In the genomic region with DNA sequence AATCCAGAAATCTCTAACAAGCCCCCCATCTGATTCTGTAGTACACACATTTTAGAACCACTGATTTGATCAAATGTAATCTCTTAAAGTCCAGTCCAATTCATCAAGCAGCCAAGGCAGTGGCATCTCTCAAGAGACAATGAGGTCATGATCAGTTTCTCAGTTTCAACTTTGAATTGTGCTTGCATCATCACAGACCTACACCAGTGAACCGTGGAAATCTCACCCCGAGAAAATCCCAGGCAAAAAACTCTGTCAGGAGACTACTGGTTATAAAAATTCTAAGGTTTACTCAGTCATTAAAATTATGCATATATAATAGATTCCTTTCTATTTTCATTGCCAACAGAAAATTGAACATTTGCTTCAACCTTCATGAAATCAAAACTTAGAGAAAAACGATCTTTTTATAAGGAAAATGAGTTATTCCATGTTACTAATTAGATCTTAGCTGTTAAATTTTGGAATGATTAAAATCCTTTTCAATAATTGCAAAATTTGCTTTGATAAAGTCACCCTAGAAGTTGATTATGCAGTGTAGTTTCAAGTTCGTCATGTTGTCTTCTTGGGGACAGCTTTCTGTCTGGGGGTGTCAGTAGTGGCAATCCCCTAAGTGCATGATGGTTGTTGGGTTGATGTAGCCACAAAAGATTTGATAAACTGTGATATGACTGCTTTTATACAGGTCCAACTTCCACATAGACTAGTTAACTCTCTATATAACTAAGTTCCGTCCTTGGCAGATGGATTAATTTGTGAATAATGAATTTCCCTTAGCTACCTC, we compare ENCODE assay signal across 22 cellular contexts.
DNase-seq lines count a peak whose midpoint lies in the region; ATAC-seq and TF ChIP-seq lines count a peak whose summit lies in the region.
"Had no signal": no experiment of that assay in that cellular context is flagged by ENCODE, and none has a peak within 500 bp of the region (broad histone marks: within the 10 kb centered on the region; RNA-seq: fewer than 3 reads in every experiment).

No MANE protein-coding gene starts in this region.

- H3K79me2 ChIP-seq in SK-N-SH (ENCODE audit: insufficient read depth), result no peaks in the 10 kb centered on the region

- H3K27ac Mint-ChIP-seq in glutamatergic neuron (ENCODE audit: unreplicated experiment), result peak overlapping the region; percentile 41
- H3K27ac Mint-ChIP-seq: activated naive CD8-positive, alpha-beta T cell; immature natural killer cell; neural progenitor cell had no signal

- no peak for TF ChIP-seq EP300 in SK-N-SH (IDR thresholded peaks at IDR 0.05; ENCODE audit: borderline replicate concordance in 1 of 2, low read depth in 1 of 2, low read length in 1 of 2)

- TF ChIP-seq RAD21 in SK-N-SH (IDR thresholded peaks at IDR 0.05; ENCODE audit: low read length), result no peak

- H3K36me3 ChIP-seq in SK-N-SH (replicated peaks in 1 of 2; ENCODE audit: control insufficient read depth in 1 of 2, insufficient read depth in 2 of 2, low read length in 1 of 2), result no peaks in the 10 kb centered on the region
- H3K36me3 ChIP-seq: breast epithelium, gastrocnemius medialis, neural progenitor cell, right lobe of liver had no signal

- peaks cover 2% of the 10 kb centered on the region for H3K27me3 Mint-ChIP-seq in glutamatergic neuron (ENCODE audit: unreplicated experiment)
- H3K27me3 Mint-ChIP-seq: activated naive CD8-positive, alpha-beta T cell had no signal

- H3K4me1 ChIP-seq in SK-N-SH (ENCODE audit: control insufficient read depth in 1 of 2, insufficient read depth in 2 of 2, low read depth in 1 of 2, low read length in 1 of 2), result peaks cover 0 to 17% of the 10 kb centered on the region in 2 experiments; a peak in 2 of 4 replicates
- H3K4me1 ChIP-seq: breast epithelium, neural progenitor cell, right lobe of liver had no signal

- no peaks in the 10 kb centered on the region for H3K9me2 ChIP-seq in SK-N-SH

- ATAC-seq in GM19463 (IDR thresholded peaks at IDR 0.05; ENCODE audit: unreplicated experiment) (peak; percentile 63), HG03439 (IDR thresholded peaks at IDR 0.05; ENCODE audit: unreplicated experiment) (peak; percentile 72)
- ATAC-seq: gastrocnemius medialis, right lobe of liver had no signal

- no peak overlapping the region for H3K4me3 ChIP-seq in GM12865 (ENCODE audit: low read depth, low read length)
- no peak overlapping the region for H3K4me3 ChIP-seq in SK-N-SH (ENCODE audit: low read depth in 2 of 2, low read length in 1 of 2)
- H3K4me3 ChIP-seq: breast epithelium, gastrocnemius medialis, neural progenitor cell, right lobe of liver had no signal

- H3K27ac ChIP-seq in SK-N-SH (ENCODE audit: low read depth in 2 of 2, low read length in 1 of 2), result no peak overlapping the region
- H3K27ac ChIP-seq: breast epithelium, gastrocnemius medialis, neural progenitor cell, right lobe of liver had no signal

- POLR2A ChIA-PET in SK-N-SH (lab: Yijun Ruan, JAX), result no interaction called here

- no peaks in the 10 kb centered on the region for H3K27me3 ChIP-seq in SK-N-SH (ENCODE audit: insufficient read depth)
- H3K27me3 ChIP-seq: breast epithelium, gastrocnemius medialis, neural progenitor cell, right lobe of liver had no signal

- H3K4me1 Mint-ChIP-seq in glutamatergic neuron (ENCODE audit: low read depth, unreplicated experiment), result peaks cover 9% of the 10 kb centered on the region
- H3K4me1 Mint-ChIP-seq: immature natural killer cell, neural progenitor cell had no signal

- no peaks in the 10 kb centered on the region for H3K36me3 Mint-ChIP-seq in glutamatergic neuron (ENCODE audit: unreplicated experiment)

- no peak overlapping the region for H3K4me3 Mint-ChIP-seq in glutamatergic neuron (ENCODE audit: unreplicated experiment)
- H3K4me3 Mint-ChIP-seq: activated naive CD8-positive, alpha-beta T cell; immature natural killer cell; neural progenitor cell had no signal

- H3K4me2 ChIP-seq in SK-N-SH, result no peak overlapping the region
- H3K4me2 ChIP-seq: neural progenitor cell had no signal

- no peak for TF ChIP-seq CTCF in GM12865 (IDR thresholded peaks at IDR 0.05; ENCODE audit: insufficient read depth, low read depth, low read length, missing control alignments)
- TF ChIP-seq CTCF in glutamatergic neuron (IDR thresholded peaks at IDR 0.05; ENCODE audit: partially characterized antibody, unreplicated experiment), result no peak
- TF ChIP-seq CTCF in SK-N-SH (IDR thresholded peaks at IDR 0.05), result no peak

- H3K9ac ChIP-seq in SK-N-SH, result no peak overlapping the region
- H3K9ac ChIP-seq: neural progenitor cell had no signal

- H3K9me3 Mint-ChIP-seq in glutamatergic neuron (ENCODE audit: unreplicated experiment), result peaks cover 2% of the 10 kb centered on the region

- CTCF ChIA-PET in SK-N-SH (lab: Yijun Ruan, JAX), result interaction anchor here (1.0 to 3.4 kb wide), 7 partner anchors 10 to 119 kb away, joined by 3 to 28 read pairs (median 4); no protein-coding TSS in a partner anchor

- no peaks in the 10 kb centered on the region for H4K20me1 ChIP-seq in SK-N-SH (ENCODE audit: insufficient read depth)

- 85% methylated on average over 5 of the region's 5 CpGs for WGBS in SK-N-SH (ENCODE audit: low lambda C conversion rate)

- H3K9me3 ChIP-seq in SK-N-SH, result no peaks in the 10 kb centered on the region
- H3K9me3 ChIP-seq: breast epithelium, Caco-2, gastrocnemius medialis, right lobe of liver had no signal

- DNase-seq in GM12865 (ENCODE audit: low read depth) (peak; percentile 52), glutamatergic neuron (no peak), SK-N-SH (no peak), GOT3 (lab: John Stamatoyannopoulos, UW) (no peak), H4 (ENCODE audit: low spot score) (no peak), OCI-M2 (lab: John Stamatoyannopoulos, UW; ENCODE audit: unreplicated experiment) (no peak)
- DNase-seq: activated CD4-positive, CD25-positive, alpha-beta regulatory T cell; Caco-2; effector CD4-positive, alpha-beta T cell; gastrocnemius medialis; immature natural killer cell; mesendoderm; NCI-H1694; right lobe of liver; stimulated activated CD4-positive, alpha-beta T cell treated with anti-CD3 and anti-CD28 coated beads, Interleukin-4, amount 100 ng/mL, for 24 hours; stimulated activated naive CD4-positive, alpha-beta T cell treated with Interleukin-2 at 50 U/mL for 16 hours; T-helper 1 cell had no signal

- peaks cover 2% of the 10 kb centered on the region for H3F3A ChIP-seq in SK-N-SH (replicated peaks; ENCODE audit: insufficient read depth)

- H2AFZ ChIP-seq in SK-N-SH (ENCODE audit: low read depth), result no peak overlapping the region
- H2AFZ ChIP-seq: neural progenitor cell had no signal

TF ChIP-seq in SK-N-SH, 30 proteins besides CTCF, POLR2A, EP300 and RAD21:
- no peak for TF ChIP-seq NRF1 (IDR thresholded peaks at IDR 0.05; ENCODE audit: low read depth, low read length)
- TF ChIP-seq GATA2 (CRISPR knock-in tag; IDR thresholded peaks at IDR 0.05), result no peak
- TF ChIP-seq, protein P1, sequence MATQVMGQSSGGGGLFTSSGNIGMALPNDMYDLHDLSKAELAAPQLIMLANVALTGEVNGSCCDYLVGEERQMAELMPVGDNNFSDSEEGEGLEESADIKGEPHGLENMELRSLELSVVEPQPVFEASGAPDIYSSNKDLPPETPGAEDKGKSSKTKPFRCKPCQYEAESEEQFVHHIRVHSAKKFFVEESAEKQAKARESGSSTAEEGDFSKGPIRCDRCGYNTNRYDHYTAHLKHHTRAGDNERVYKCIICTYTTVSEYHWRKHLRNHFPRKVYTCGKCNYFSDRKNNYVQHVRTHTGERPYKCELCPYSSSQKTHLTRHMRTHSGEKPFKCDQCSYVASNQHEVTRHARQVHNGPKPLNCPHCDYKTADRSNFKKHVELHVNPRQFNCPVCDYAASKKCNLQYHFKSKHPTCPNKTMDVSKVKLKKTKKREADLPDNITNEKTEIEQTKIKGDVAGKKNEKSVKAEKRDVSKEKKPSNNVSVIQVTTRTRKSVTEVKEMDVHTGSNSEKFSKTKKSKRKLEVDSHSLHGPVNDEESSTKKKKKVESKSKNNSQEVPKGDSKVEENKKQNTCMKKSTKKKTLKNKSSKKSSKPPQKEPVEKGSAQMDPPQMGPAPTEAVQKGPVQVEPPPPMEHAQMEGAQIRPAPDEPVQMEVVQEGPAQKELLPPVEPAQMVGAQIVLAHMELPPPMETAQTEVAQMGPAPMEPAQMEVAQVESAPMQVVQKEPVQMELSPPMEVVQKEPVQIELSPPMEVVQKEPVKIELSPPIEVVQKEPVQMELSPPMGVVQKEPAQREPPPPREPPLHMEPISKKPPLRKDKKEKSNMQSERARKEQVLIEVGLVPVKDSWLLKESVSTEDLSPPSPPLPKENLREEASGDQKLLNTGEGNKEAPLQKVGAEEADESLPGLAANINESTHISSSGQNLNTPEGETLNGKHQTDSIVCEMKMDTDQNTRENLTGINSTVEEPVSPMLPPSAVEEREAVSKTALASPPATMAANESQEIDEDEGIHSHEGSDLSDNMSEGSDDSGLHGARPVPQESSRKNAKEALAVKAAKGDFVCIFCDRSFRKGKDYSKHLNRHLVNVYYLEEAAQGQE (IDR thresholded peaks at IDR 0.05; ENCODE audit: low read depth, low read length), result no peak
- TF ChIP-seq, protein P2, sequence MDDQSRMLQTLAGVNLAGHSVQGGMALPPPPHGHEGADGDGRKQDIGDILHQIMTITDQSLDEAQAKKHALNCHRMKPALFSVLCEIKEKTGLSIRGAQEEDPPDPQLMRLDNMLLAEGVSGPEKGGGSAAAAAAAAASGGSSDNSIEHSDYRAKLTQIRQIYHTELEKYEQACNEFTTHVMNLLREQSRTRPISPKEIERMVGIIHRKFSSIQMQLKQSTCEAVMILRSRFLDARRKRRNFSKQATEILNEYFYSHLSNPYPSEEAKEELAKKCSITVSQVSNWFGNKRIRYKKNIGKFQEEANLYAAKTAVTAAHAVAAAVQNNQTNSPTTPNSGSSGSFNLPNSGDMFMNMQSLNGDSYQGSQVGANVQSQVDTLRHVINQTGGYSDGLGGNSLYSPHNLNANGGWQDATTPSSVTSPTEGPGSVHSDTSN (IDR thresholded peaks at IDR 0.05), result no peak
- TF ChIP-seq, protein P3, sequence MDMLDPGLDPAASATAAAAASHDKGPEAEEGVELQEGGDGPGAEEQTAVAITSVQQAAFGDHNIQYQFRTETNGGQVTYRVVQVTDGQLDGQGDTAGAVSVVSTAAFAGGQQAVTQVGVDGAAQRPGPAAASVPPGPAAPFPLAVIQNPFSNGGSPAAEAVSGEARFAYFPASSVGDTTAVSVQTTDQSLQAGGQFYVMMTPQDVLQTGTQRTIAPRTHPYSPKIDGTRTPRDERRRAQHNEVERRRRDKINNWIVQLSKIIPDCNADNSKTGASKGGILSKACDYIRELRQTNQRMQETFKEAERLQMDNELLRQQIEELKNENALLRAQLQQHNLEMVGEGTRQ (IDR thresholded peaks at IDR 0.05; ENCODE audit: borderline replicate concordance, low read depth, low read length), result no peak
- no peak for TF ChIP-seq TCF12 (IDR thresholded peaks at IDR 0.05)
- no peak for TF ChIP-seq YY1 (IDR thresholded peaks at IDR 0.05; ENCODE audit: low read depth)
TF ChIP-seq in SK-N-SH: peak in this region for 0.
